33 cellular contexts compared by ENCODE assay signal in the genomic region with DNA sequence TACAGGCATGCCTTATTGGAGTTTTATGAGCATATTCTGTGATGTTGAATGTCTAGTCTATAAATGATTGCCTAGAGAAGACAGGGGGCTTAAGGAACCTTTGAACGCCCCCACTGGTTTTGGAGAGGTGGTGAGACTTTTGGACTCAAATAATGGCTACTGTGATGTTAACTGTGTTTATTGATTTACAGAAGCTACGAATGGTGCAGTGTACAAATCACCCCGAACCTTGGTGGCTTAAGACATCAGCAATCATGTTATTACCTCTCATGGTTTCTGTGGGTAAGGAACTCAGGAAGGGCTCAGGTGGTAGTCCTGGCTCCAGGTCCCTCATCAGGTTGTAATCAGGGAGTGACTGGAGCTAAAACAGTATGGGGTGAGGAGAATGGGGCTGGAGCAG. TPM values are rescaled to one million over a fixed set of nuclear protein-coding genes. Genes with fewer than 3 reads are reported as not detected.
"Had no signal": no experiment of that assay in that cellular context is flagged by ENCODE, and none has a peak within 500 bp of the region (broad histone marks: within the 10 kb centered on the region; RNA-seq: fewer than 3 reads in every experiment).

No MANE protein-coding gene starts in this region.

- H3K4me1 ChIP-seq: esophagus squamous epithelium, gastroesophageal sphincter had no signal

- H3K27ac Mint-ChIP-seq: activated CD4-positive, alpha-beta T cell treated with anti-CD3 and anti-CD28 coated beads for 36 hours; activated CD8-positive, alpha-beta memory T cell treated with anti-CD3 and anti-CD28 coated beads, Interleukin-2, amount 10 ng/mL, durations not matched to agents 7 days and 5 days; activated CD8-positive, alpha-beta T cell treated with anti-CD3 and anti-CD28 coated beads, Interleukin-2, amount 10 ng/mL, durations not matched to agents 7 days and 5 days; activated naive CD8-positive, alpha-beta T cell; activated T-cell treated with anti-CD3 and anti-CD28 coated beads, Interleukin-2, amount 50 U/mL, for 72 hours; effector memory CD8-positive, alpha-beta T cell had no signal

- H3K27me3 Mint-ChIP-seq: activated CD4-positive, alpha-beta T cell treated with anti-CD3 and anti-CD28 coated beads for 36 hours; activated CD8-positive, alpha-beta memory T cell treated with anti-CD3 and anti-CD28 coated beads, Interleukin-2, amount 10 ng/mL, durations not matched to agents 7 days and 5 days; activated naive CD8-positive, alpha-beta T cell; central memory CD8-positive, alpha-beta T cell; effector memory CD8-positive, alpha-beta T cell had no signal

- H3K9me3 Mint-ChIP-seq: activated T-cell treated with anti-CD3 and anti-CD28 coated beads, Interleukin-2, amount 50 U/mL, for 72 hours; central memory CD8-positive, alpha-beta T cell; effector memory CD8-positive, alpha-beta T cell had no signal

- H3K36me3 ChIP-seq: brain microvascular endothelial cell, esophagus squamous epithelium, gastroesophageal sphincter, heart right ventricle had no signal

- H3K9me3 ChIP-seq: esophagus squamous epithelium, gastroesophageal sphincter, heart right ventricle had no signal

- FAIRE-seq: astrocyte, colon had no signal

- H3K27me3 ChIP-seq: brain microvascular endothelial cell, esophagus squamous epithelium, gastroesophageal sphincter, heart right ventricle had no signal

- ATAC-seq: activated CD4-positive, alpha-beta T cell treated with anti-CD3 and anti-CD28 coated beads for 36 hours; activated CD8-positive, alpha-beta memory T cell treated with anti-CD3 and anti-CD28 coated beads, Interleukin-2, amount 10 ng/mL, durations not matched to agents 7 days and 5 days; activated CD8-positive, alpha-beta T cell treated with anti-CD3 and anti-CD28 coated beads, Interleukin-2, amount 10 ng/mL, durations not matched to agents 7 days and 5 days; activated T-cell treated with anti-CD3 and anti-CD28 coated beads, Interleukin-2, amount 50 U/mL, for 72 hours; effector memory CD8-positive, alpha-beta T cell; gastroesophageal sphincter; heart right ventricle had no signal

- H3K4me1 Mint-ChIP-seq: activated CD4-positive, alpha-beta T cell treated with anti-CD3 and anti-CD28 coated beads for 36 hours; activated CD8-positive, alpha-beta memory T cell treated with anti-CD3 and anti-CD28 coated beads, Interleukin-2, amount 10 ng/mL, durations not matched to agents 7 days and 5 days; central memory CD8-positive, alpha-beta T cell had no signal

- H3K4me3 ChIP-seq: esophagus squamous epithelium, gastroesophageal sphincter, heart right ventricle had no signal

- H3K36me3 Mint-ChIP-seq: activated CD8-positive, alpha-beta memory T cell treated with anti-CD3 and anti-CD28 coated beads, Interleukin-2, amount 10 ng/mL, durations not matched to agents 7 days and 5 days; activated naive CD8-positive, alpha-beta T cell had no signal

- H3K4me3 Mint-ChIP-seq: activated CD4-positive, alpha-beta T cell treated with anti-CD3 and anti-CD28 coated beads for 36 hours; activated CD8-positive, alpha-beta memory T cell treated with anti-CD3 and anti-CD28 coated beads, Interleukin-2, amount 10 ng/mL, durations not matched to agents 7 days and 5 days; activated CD8-positive, alpha-beta T cell treated with anti-CD3 and anti-CD28 coated beads, Interleukin-2, amount 10 ng/mL, durations not matched to agents 7 days and 5 days; activated naive CD8-positive, alpha-beta T cell; activated T-cell treated with anti-CD3 and anti-CD28 coated beads, Interleukin-2, amount 50 U/mL, for 72 hours; central memory CD8-positive, alpha-beta T cell; effector memory CD8-positive, alpha-beta T cell had no signal

- H3K27ac ChIP-seq: brain microvascular endothelial cell, esophagus squamous epithelium, gastroesophageal sphincter, heart right ventricle had no signal

- DNase-seq: activated CD4-positive, alpha-beta T cell treated with anti-CD3 and anti-CD28 coated beads for 36 hours; activated CD4-positive, alpha-beta T cell treated with anti-CD3 and anti-CD28 coated beads, Interleukin-2, amount 50 U/mL, for 1 hour; activated CD4-positive, alpha-beta T cell treated with anti-CD3 and anti-CD28 coated beads, Interleukin-2, amount 50 U/mL, for 48 hours; activated CD4-positive, CD25-positive, alpha-beta regulatory T cell; activated CD4-positive, CD25-positive, alpha-beta regulatory T cell treated with anti-CD3 and anti-CD28 coated beads, Interleukin-2, amount 50 U/mL, for 72 hours; activated CD8-positive, alpha-beta memory T cell treated with anti-CD3 and anti-CD28 coated beads, Interleukin-2, amount 10 ng/mL, durations not matched to agents 7 days and 5 days; activated CD8-positive, alpha-beta memory T cell treated with anti-CD3 and anti-CD28 coated beads, Interleukin-2, amount 50 U/mL, for 4 hours; activated CD8-positive, alpha-beta T cell treated with anti-CD3 and anti-CD28 coated beads, Interleukin-2, amount 10 ng/mL, durations not matched to agents 7 days and 5 days; activated gamma-delta T cell; activated naive CD4-positive, alpha-beta T cell; activated naive CD4-positive, alpha-beta T cell treated with anti-CD3 and anti-CD28 coated beads, Interleukin-2, amount 50 U/mL, for 16 hours; activated T-cell treated with anti-CD3 and anti-CD28 coated beads, Interleukin-2, amount 50 U/mL, for 1 hour; activated T-cell treated with anti-CD3 and anti-CD28 coated beads, Interleukin-2, amount 50 U/mL, for 72 hours; amniotic stem cell; anterior cingulate cortex; brain microvascular endothelial cell; cortex of kidney; dermis blood vessel endothelial cell; effector CD4-positive, alpha-beta T cell; effector memory CD8-positive, alpha-beta T cell; erythroblast; esophagus squamous epithelium; foreskin melanocyte; heart right ventricle; T-helper 2 cell had no signal

RNA-seq across cellular contexts. Expression of a gene that starts 50.7 kb away (rescaled TPM):
- total RNA-seq: astrocyte, bronchial epithelial cell, dermis blood vessel endothelial cell, fibroblast of villous mesenchyme, glomerular endothelial cell had no signal
